Comparison of ENCODE assay signal across 29 cellular contexts in genomic region chr1:64712049-64712448, GRCh38.
"Had no signal": no experiment of that assay in that cellular context is flagged by ENCODE, and none has a peak within 500 bp of the region (broad histone marks: within the 10 kb centered on the region; RNA-seq: fewer than 3 reads in every experiment).

No MANE protein-coding gene starts in this region.

- H3K27ac Mint-ChIP-seq: activated CD4-positive, alpha-beta memory T cell treated with anti-CD3 and anti-CD28 coated beads for 36 hours; activated CD4-positive, alpha-beta T cell treated with anti-CD3 and anti-CD28 coated beads for 36 hours; activated CD4-positive, alpha-beta T cell treated with anti-CD3 and anti-CD28 coated beads, Interleukin-2, amount 10 ng/mL, durations not matched to agents 24 days and 14 days; activated naive CD8-positive, alpha-beta T cell; activated T-cell treated with anti-CD3 and anti-CD28 coated beads, Interleukin-2, amount 50 U/mL, for 24 hours; activated T-cell treated with anti-CD3 and anti-CD28 coated beads, Interleukin-2, amount 50 U/mL, for 72 hours; effector memory CD8-positive, alpha-beta T cell; T-cell; T-helper 1 cell treated with Interleukin-12 subunit alpha and Interleukin-12 subunit beta and Interleukin-4 antibody, amounts not matched to agents 30 μg/mL and 1 μg/mL, for 36 hours; T-helper 2 cell treated with Interferon-gamma antibody and Interleukin-4, amounts not matched to agents 5 μg/mL and 100 μg/mL, for 36 hours had no signal

- H3K4me3 ChIP-seq: body of pancreas had no signal

- H3K4me3 Mint-ChIP-seq: activated CD4-positive, alpha-beta memory T cell treated with anti-CD3 and anti-CD28 coated beads for 36 hours; activated CD4-positive, alpha-beta T cell treated with anti-CD3 and anti-CD28 coated beads for 36 hours; activated CD4-positive, alpha-beta T cell treated with anti-CD3 and anti-CD28 coated beads, Interleukin-2, amount 10 ng/mL, durations not matched to agents 24 days and 14 days; activated naive CD8-positive, alpha-beta T cell; activated T-cell treated with anti-CD3 and anti-CD28 coated beads, Interleukin-2, amount 50 U/mL, for 24 hours; activated T-cell treated with anti-CD3 and anti-CD28 coated beads, Interleukin-2, amount 50 U/mL, for 72 hours; effector memory CD8-positive, alpha-beta T cell; T-cell; T-helper 1 cell treated with Interleukin-12 subunit alpha and Interleukin-12 subunit beta and Interleukin-4 antibody, amounts not matched to agents 30 μg/mL and 1 μg/mL, for 36 hours; T-helper 2 cell treated with Interferon-gamma antibody and Interleukin-4, amounts not matched to agents 5 μg/mL and 100 μg/mL, for 36 hours had no signal

- H3K36me3 ChIP-seq: WERI-Rb-1 had no signal

- H3K36me3 Mint-ChIP-seq: activated CD4-positive, alpha-beta memory T cell treated with anti-CD3 and anti-CD28 coated beads for 36 hours; activated naive CD8-positive, alpha-beta T cell; T-cell had no signal

- H3K4me1 Mint-ChIP-seq: activated CD4-positive, alpha-beta T cell treated with anti-CD3 and anti-CD28 coated beads for 36 hours; activated CD4-positive, alpha-beta T cell treated with anti-CD3 and anti-CD28 coated beads, Interleukin-2, amount 10 ng/mL, durations not matched to agents 24 days and 14 days; T-cell had no signal

- H3K4me1 ChIP-seq: body of pancreas had no signal

- H3K9me3 ChIP-seq: body of pancreas had no signal

- H3K27me3 Mint-ChIP-seq: activated CD4-positive, alpha-beta memory T cell treated with anti-CD3 and anti-CD28 coated beads for 36 hours; activated naive CD8-positive, alpha-beta T cell had no signal

- H3K9me3 Mint-ChIP-seq: activated CD4-positive, alpha-beta memory T cell treated with anti-CD3 and anti-CD28 coated beads for 36 hours; activated CD4-positive, alpha-beta T cell treated with anti-CD3 and anti-CD28 coated beads, Interleukin-2, amount 10 ng/mL, durations not matched to agents 24 days and 14 days; activated T-cell treated with anti-CD3 and anti-CD28 coated beads, Interleukin-2, amount 50 U/mL, for 24 hours; activated T-cell treated with anti-CD3 and anti-CD28 coated beads, Interleukin-2, amount 50 U/mL, for 72 hours; effector memory CD8-positive, alpha-beta T cell; T-cell; T-helper 1 cell treated with Interleukin-12 subunit alpha and Interleukin-12 subunit beta and Interleukin-4 antibody, amounts not matched to agents 30 μg/mL and 1 μg/mL, for 36 hours; T-helper 2 cell treated with Interferon-gamma antibody and Interleukin-4, amounts not matched to agents 5 μg/mL and 100 μg/mL, for 36 hours had no signal

- H3K27ac ChIP-seq: body of pancreas, epithelial cell of prostate, WERI-Rb-1 had no signal

- DNase-seq: activated CD4-positive, alpha-beta memory T cell treated with anti-CD3 and anti-CD28 coated beads for 36 hours; activated CD4-positive, alpha-beta T cell treated with anti-CD3 and anti-CD28 coated beads for 36 hours; activated CD4-positive, alpha-beta T cell treated with anti-CD3 and anti-CD28 coated beads, Interleukin-2, amount 10 ng/mL, durations not matched to agents 24 days and 14 days; activated CD4-positive, CD25-positive, alpha-beta regulatory T cell; activated CD4-positive, CD25-positive, alpha-beta regulatory T cell treated with anti-CD3 and anti-CD28 coated beads, Interleukin-2, amount 50 U/mL, for 72 hours; activated CD8-positive, alpha-beta memory T cell treated with anti-CD3 and anti-CD28 coated beads, Interleukin-2, amount 50 U/mL, for 48 hours; activated gamma-delta T cell treated with Interleukin-2 at 50 U/mL for 16 hours; activated naive CD4-positive, alpha-beta T cell treated with anti-CD3 and anti-CD28 coated beads, Interleukin-2, amount 50 U/mL, for 16 hours; activated naive CD4-positive, alpha-beta T cell treated with Interleukin-2 at 50 U/mL for 16 hours; activated T-cell treated with anti-CD3 and anti-CD28 coated beads for 4 hours; activated T-cell treated with anti-CD3 and anti-CD28 coated beads, Interleukin-2, amount 50 U/mL, for 24 hours; activated T-cell treated with anti-CD3 and anti-CD28 coated beads, Interleukin-2, amount 50 U/mL, for 72 hours; amniotic stem cell; aorta; body of pancreas; caudate nucleus; cortex of kidney; dermis blood vessel endothelial cell; effector CD4-positive, alpha-beta T cell; effector memory CD8-positive, alpha-beta T cell; foreskin fibroblast; head of caudate nucleus; T-cell; T1000; WERI-Rb-1 had no signal

- ATAC-seq: activated CD4-positive, alpha-beta T cell treated with anti-CD3 and anti-CD28 coated beads for 36 hours; activated T-cell treated with anti-CD3 and anti-CD28 coated beads, Interleukin-2, amount 50 U/mL, for 72 hours; body of pancreas; effector memory CD8-positive, alpha-beta T cell; T-cell had no signal

- H3K27me3 ChIP-seq: body of pancreas had no signal
